In the genomic region with DNA sequence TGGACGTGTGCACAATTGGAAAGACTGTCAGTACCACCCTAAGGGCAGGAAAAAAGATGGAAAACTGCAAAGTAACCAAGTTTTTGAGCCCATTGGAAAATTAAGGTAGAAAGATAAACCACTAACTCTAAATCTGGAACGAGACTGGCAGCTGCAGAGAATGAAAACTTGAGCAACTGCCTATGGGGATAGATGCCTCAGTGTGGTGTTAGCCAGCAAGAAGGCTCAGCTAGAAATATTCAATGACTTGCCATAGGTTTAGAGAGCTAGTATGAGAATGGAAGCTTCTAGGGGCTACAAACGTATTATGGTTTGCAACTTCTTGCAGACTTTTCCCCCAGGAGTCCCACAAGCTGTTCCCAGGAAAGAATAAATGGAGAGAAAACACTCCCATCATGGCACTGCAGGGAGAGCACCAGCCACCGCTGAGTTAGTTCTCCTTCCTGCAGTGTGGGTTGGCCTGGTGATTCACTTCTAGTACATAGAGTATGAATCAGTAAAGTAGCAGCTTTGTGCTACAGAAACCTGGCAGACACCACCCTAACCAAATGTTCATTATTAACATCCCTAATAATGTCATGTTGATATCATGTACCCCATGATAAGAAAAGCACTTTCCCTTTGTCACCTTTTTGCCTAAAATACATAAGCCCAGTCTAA, we compare ENCODE assay signal across 26 cellular contexts.
A peak's percentile ranks its signal among the peaks of the same experiment; 100 is the strongest.
DNase-seq lines count a peak whose midpoint lies in the region; ATAC-seq, FAIRE-seq and TF ChIP-seq lines count a peak whose summit lies in the region.
"Had no signal": no experiment of that assay in that cellular context is flagged by ENCODE, and none has a peak within 500 bp of the region (broad histone marks: within the 10 kb centered on the region; RNA-seq: fewer than 3 reads in every experiment).

No MANE protein-coding gene starts in this region.

- H3K4me1 ChIP-seq in PC-3 (ENCODE audit: insufficient read depth, low read length) (peaks cover 64% of the 10 kb centered on the region), H1 (replicated peaks in 1 of 4; ENCODE audit: control insufficient read depth in 3 of 4, insufficient read depth in 4 of 4, low read length in 3 of 4) (no peaks in the 10 kb centered on the region), Karpas-422 (ENCODE audit: low read length) (no peaks in the 10 kb centered on the region)
- H3K4me1 ChIP-seq: sigmoid colon, SJSA1, stomach had no signal

- no peak overlapping the region for H4K8ac ChIP-seq in H1 (ENCODE audit: extremely low read depth, insufficient read depth, low read length)

- H3K9ac ChIP-seq in PC-3 (ENCODE audit: low read length): no peak overlapping the region
- H3K9ac ChIP-seq in H1 (replicated peaks in 1 of 4; ENCODE audit: extremely low read depth in 1 of 4, low read depth in 3 of 4, low read length in 3 of 4): no peak overlapping the region
- no peak overlapping the region for H3K9ac ChIP-seq in Karpas-422 (ENCODE audit: low read length)

- CTCF ChIA-PET in PC-3 (lab: Charles Lee): no interaction called here
- CTCF ChIA-PET in H1 (lab: Charles Lee; ENCODE audit: partially characterized antibody): interaction anchor here (1.1 kb wide), 1 partner anchor 399 kb away, joined by 5 read pairs; no protein-coding TSS in a partner anchor

- no peaks in the 10 kb centered on the region for H3F3A ChIP-seq in PC-3 (ENCODE audit: low read length, unreplicated experiment)

- no peak overlapping the region for H3K56ac ChIP-seq in H1 (replicated peaks; ENCODE audit: insufficient read length, low read depth, low read length)

- H2BK15ac ChIP-seq in H1 (ENCODE audit: low read length): no peak overlapping the region

- H4K20me1 ChIP-seq in PC-3 (ENCODE audit: low read length) (no peaks in the 10 kb centered on the region), H1 (replicated peaks in 1 of 2; ENCODE audit: control insufficient read depth in 1 of 2, insufficient read depth in 2 of 2, low read length in 2 of 2) (no peaks in the 10 kb centered on the region), Karpas-422 (ENCODE audit: insufficient read depth, low read depth, low read length) (no peaks in the 10 kb centered on the region)

- H3K14ac ChIP-seq in H1 (ENCODE audit: insufficient read length): no peak overlapping the region

- H4K5ac ChIP-seq in H1 (ENCODE audit: insufficient read length, low read depth, low read length): no peak overlapping the region

- no peak overlapping the region for H3K4ac ChIP-seq in H1 (replicated peaks; ENCODE audit: insufficient read length, low read depth, low read length)

- H3K4me2 ChIP-seq in PC-3 (ENCODE audit: low read length) (peak overlapping the region; percentile 42), H1 (ENCODE audit: insufficient read depth in 1 of 2, low read depth in 2 of 2, low read length in 2 of 2) (no peak overlapping the region), Karpas-422 (ENCODE audit: low read depth, low read length, poor library complexity, severe bottlenecking) (no peak overlapping the region)

- TF ChIP-seq EP300 in H1 (IDR thresholded peaks at IDR 0.05; ENCODE audit: borderline replicate concordance in 1 of 2, low read depth in 2 of 2, low read length in 2 of 2): no peak

- H2AFZ ChIP-seq in PC-3 (ENCODE audit: low read length) (no peak overlapping the region; the same call in none of the 2 replicates), H1 (ENCODE audit: low read length) (peak overlapping the region; percentile 89), Karpas-422 (ENCODE audit: low read length) (no peak overlapping the region)

- H3K4me3 ChIP-seq in PC-3 (ENCODE audit: low read length) (no peak overlapping the region), H1 (ENCODE audit: extremely low read depth in 1 of 4, insufficient read depth in 2 of 4, low read depth in 3 of 4, low read length in 4 of 4) (no peak overlapping the region), Karpas-422 (ENCODE audit: low read length) (no peak overlapping the region)
- H3K4me3 ChIP-seq: coronary artery, sigmoid colon, SJSA1, stomach had no signal

- no peaks in the 10 kb centered on the region for H3K79me2 ChIP-seq in PC-3 (ENCODE audit: low read length)
- no peaks in the 10 kb centered on the region for H3K79me2 ChIP-seq in H1 (ENCODE audit: control insufficient read depth in 1 of 2, insufficient read depth in 2 of 2, low read length in 2 of 2)
- no peaks in the 10 kb centered on the region for H3K79me2 ChIP-seq in Karpas-422 (ENCODE audit: low read length)

- H3K79me1 ChIP-seq in H1 (ENCODE audit: low read depth, low read length): no peaks in the 10 kb centered on the region

- no peak overlapping the region for H4K91ac ChIP-seq in H1 (replicated peaks; ENCODE audit: insufficient read length, low read length)

- TF ChIP-seq POLR2A in H1 (IDR thresholded peaks at IDR 0.05; ENCODE audit: control extremely low read depth in 1 of 2, low read depth in 2 of 2, low read length in 2 of 2) (no peak), GM18505 (IDR thresholded peaks at IDR 0.05; ENCODE audit: borderline replicate concordance, extremely low read depth, insufficient read depth, insufficient read length) (no peak)

- no peak overlapping the region for H2BK12ac ChIP-seq in H1 (ENCODE audit: low read depth, low read length)

- no peak overlapping the region for H3K23ac ChIP-seq in H1 (ENCODE audit: insufficient read length)

- H3K18ac ChIP-seq in H1 (ENCODE audit: extremely low read depth, low read length): no peak overlapping the region

- intact Hi-C loops in PC-3 (cut with micrococcal nuclease): no loop called here

- H2AK5ac ChIP-seq in H1 (ENCODE audit: low read depth, low read length): no peak overlapping the region

- H3K23me2 ChIP-seq in H1 (ENCODE audit: low read depth, low read length): no peaks in the 10 kb centered on the region

- peak overlapping the region; percentile 56 for H3K27ac ChIP-seq in PC-3 (ENCODE audit: low read length)
- H3K27ac ChIP-seq in H1 (ENCODE audit: low read depth, low read length): no peak overlapping the region
- H3K27ac ChIP-seq in Karpas-422 (ENCODE audit: low read length): no peak overlapping the region
- H3K27ac ChIP-seq: coronary artery, sigmoid colon, SJSA1, stomach had no signal

- H3K9me3 ChIP-seq in PC-3 (ENCODE audit: low read length): no peaks in the 10 kb centered on the region
- no peaks in the 10 kb centered on the region for H3K9me3 ChIP-seq in H1 (ENCODE audit: insufficient read depth in 2 of 2, low read depth in 1 of 2, low read length in 1 of 2)
- H3K9me3 ChIP-seq in Karpas-422 (ENCODE audit: low read length): no peaks in the 10 kb centered on the region
- H3K9me3 ChIP-seq: sigmoid colon, SJSA1, stomach had no signal

- TF ChIP-seq RAD21 in H1 (IDR thresholded peaks at IDR 0.05 in 1 of 2, conservative IDR thresholded peaks at IDR 0.05 in 1 of 2; ENCODE audit: low read depth in 2 of 2, low read length in 2 of 2): no peak

- no peak for FAIRE-seq in H1 (lab: Jason Lieb, UNC)
- FAIRE-seq: TTC549 had no signal

- POLR2A ChIA-PET in PC-3 (lab: Charles Lee; ENCODE audit: unreplicated experiment) (no interaction called here), H1 (lab: Charles Lee; ENCODE audit: partially characterized antibody) (no interaction called here)

- ATAC-seq in HG03025 (IDR thresholded peaks at IDR 0.05; ENCODE audit: low FRiP score, unreplicated experiment): peak; percentile 40
- ATAC-seq in PC-3: peak; percentile 56
- no peak for ATAC-seq in GM18505 (IDR thresholded peaks at IDR 0.05; ENCODE audit: unreplicated experiment)
- ATAC-seq in GM18511 (IDR thresholded peaks at IDR 0.05; ENCODE audit: unreplicated experiment): no peak
- ATAC-seq: activated CD8-positive, alpha-beta T cell treated with anti-CD3 and anti-CD28 coated beads, Interleukin-2, amount 10 ng/mL, durations not matched to agents 7 days and 5 days; T-cell had no signal

- no peaks in the 10 kb centered on the region for H3K36me3 ChIP-seq in PC-3 (ENCODE audit: low read depth, low read length)
- no peaks in the 10 kb centered on the region for H3K36me3 ChIP-seq in H1 (ENCODE audit: control insufficient read depth in 2 of 4, insufficient read depth in 4 of 4, low read length in 3 of 4)
- no peaks in the 10 kb centered on the region for H3K36me3 ChIP-seq in Karpas-422 (ENCODE audit: insufficient read depth, low read length)
- H3K36me3 ChIP-seq: sigmoid colon, SJSA1, stomach had no signal

- no peaks in the 10 kb centered on the region for H3K27me3 ChIP-seq in PC-3 (ENCODE audit: low read length)
- H3K27me3 ChIP-seq in H1 (replicated peaks in 1 of 4; ENCODE audit: control insufficient read depth in 3 of 4, extremely low read depth in 1 of 4, insufficient read depth in 3 of 4, low read length in 3 of 4): no peaks in the 10 kb centered on the region
- no peaks in the 10 kb centered on the region for H3K27me3 ChIP-seq in Karpas-422 (ENCODE audit: low read length)
- H3K27me3 ChIP-seq: sigmoid colon, SJSA1, stomach had no signal

- H2BK5ac ChIP-seq in H1 (ENCODE audit: low read depth, low read length): no peak overlapping the region

- H3K9me2 ChIP-seq in PC-3 (replicated peaks; ENCODE audit: low read length): no peaks in the 10 kb centered on the region
- no peaks in the 10 kb centered on the region for H3K9me2 ChIP-seq in Karpas-422 (replicated peaks; ENCODE audit: insufficient read depth, low read length)

- no peak overlapping the region for H2BK20ac ChIP-seq in H1 (ENCODE audit: low read length)

- 83% methylated on average over 4 of the region's 4 CpGs; no CpG with 5 or more reads in 1 of the 2 experiments for WGBS in H1 (ENCODE audit: extremely low coverage in 1 of 2, insufficient coverage in 1 of 2, insufficient read length in 1 of 2, insufficient replicate concordance in 2 of 2, low coverage in 1 of 2, low lambda C conversion rate in 2 of 2, missing lambda C conversion rate in 1 of 2), 2 experiments

- no peak overlapping the region for H2BK120ac ChIP-seq in H1 (replicated peaks; ENCODE audit: low read depth, low read length)

- DNase-seq in PC-3 (peak; percentile 62), H1 (ENCODE audit: low read depth in 1 of 2, low spot score in 2 of 2) (no peak), renal cortical epithelial cell (ENCODE audit: low read depth) (peak; percentile 56), Karpas-422 (no peak)
- DNase-seq: activated CD4-positive, CD25-positive, alpha-beta regulatory T cell treated with anti-CD3 and anti-CD28 coated beads, Interleukin-2, amount 50 U/mL, for 72 hours; activated CD8-positive, alpha-beta T cell treated with anti-CD3 and anti-CD28 coated beads, Interleukin-2, amount 10 ng/mL, durations not matched to agents 7 days and 5 days; activated T-cell treated with anti-CD3 and anti-CD28 coated beads for 4 hours; CD4-positive, alpha-beta T cell; DMS 273 treated with DMSO at 0.1 percent for 48 hours; KG1; NCI-H1048; NCI-H1930; NCI-H774; OCI-M1; sigmoid colon; stimulated activated CD4-positive, alpha-beta T cell treated with anti-CD3 and anti-CD28 coated beads, Interleukin-15, amount 100 ng/mL, for 24 hours; stimulated activated CD8-positive, alpha-beta memory T cell treated with anti-CD3 and anti-CD28 coated beads, Interleukin-4, amount 100 ng/mL, for 48 hours; stomach; T-cell; trophoblast cell had no signal

- no TSS peak for BruUV-seq in PC-3 (replicated peaks; lab: Mats Ljungman, UMichigan)

- TF ChIP-seq CTCF in PC-3 (conservative IDR thresholded peaks at IDR 0.05; ENCODE audit: low read depth, low read length) (no peak), H1 (IDR thresholded peaks at IDR 0.05; ENCODE audit: control extremely low read depth in 1 of 3, insufficient read depth in 1 of 3, low read depth in 1 of 3, low read length in 3 of 3) (no peak)

Comparison
In these comparisons a context has a peak if more than half of its experiments do, and no peak if none do; other contexts are left out.
1. ATAC-seq: peak in HG03025 (single experiment) and PC-3 (single experiment); none in GM18505 (single experiment) and GM18511 (single experiment).
2. DNase-seq: peak in PC-3 (single experiment) and renal cortical epithelial cell (single experiment); none in H1 (0 of 2) and Karpas-422 (single experiment).